Comparison of ENCODE assay signal across 1 cellular context in the genomic region with DNA sequence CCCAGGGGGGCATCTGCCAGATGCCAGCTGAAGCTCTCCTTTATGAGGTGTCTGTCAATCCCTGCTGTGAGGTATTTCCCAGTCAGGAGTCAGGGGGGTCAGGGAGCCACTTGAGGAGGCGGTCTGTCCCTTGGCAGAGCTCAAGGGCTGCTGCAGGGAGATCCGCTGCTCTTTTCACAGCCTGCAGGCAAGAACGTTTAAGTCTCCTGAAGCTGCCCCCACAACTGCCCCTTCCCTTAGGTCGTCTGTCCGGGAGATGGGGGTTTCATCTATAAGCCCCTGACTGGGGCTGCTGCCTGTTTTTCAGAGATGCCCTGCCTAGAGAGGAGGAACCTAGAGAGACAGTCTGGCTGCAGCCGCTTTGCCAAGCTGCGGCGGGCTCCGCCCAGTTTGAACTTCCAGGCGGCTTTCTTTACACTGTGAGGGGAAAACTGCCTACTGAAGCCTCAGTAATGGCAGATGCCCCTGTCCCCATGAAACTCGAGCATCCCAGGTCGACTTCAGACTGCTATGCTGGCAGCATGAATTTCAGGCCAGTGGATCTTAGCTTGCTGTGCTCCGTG.
TF ChIP-seq lines count a peak whose summit lies in the region.

No MANE protein-coding gene starts in this region.

TF ChIP-seq in H1, 55 proteins besides CTCF, POLR2A, EP300 and RAD21:
- TF ChIP-seq PHF8 (conservative IDR thresholded peaks at IDR 0.05; ENCODE audit: low read depth, low read length): no peak
- no peak for TF ChIP-seq SUZ12 (IDR thresholded peaks at IDR 0.05; ENCODE audit: low read length)
- no peak for TF ChIP-seq JUND (IDR thresholded peaks at IDR 0.05; ENCODE audit: low read length)
- no peak for TF ChIP-seq EGR1 (IDR thresholded peaks at IDR 0.05; ENCODE audit: borderline replicate concordance, low read depth, low read length)
- no peak for TF ChIP-seq BACH1 (IDR thresholded peaks at IDR 0.05; ENCODE audit: low read length)
TF ChIP-seq in H1: peak in this region for 0.
